ENCODE assay signal across 8 cellular contexts in the genomic region with DNA sequence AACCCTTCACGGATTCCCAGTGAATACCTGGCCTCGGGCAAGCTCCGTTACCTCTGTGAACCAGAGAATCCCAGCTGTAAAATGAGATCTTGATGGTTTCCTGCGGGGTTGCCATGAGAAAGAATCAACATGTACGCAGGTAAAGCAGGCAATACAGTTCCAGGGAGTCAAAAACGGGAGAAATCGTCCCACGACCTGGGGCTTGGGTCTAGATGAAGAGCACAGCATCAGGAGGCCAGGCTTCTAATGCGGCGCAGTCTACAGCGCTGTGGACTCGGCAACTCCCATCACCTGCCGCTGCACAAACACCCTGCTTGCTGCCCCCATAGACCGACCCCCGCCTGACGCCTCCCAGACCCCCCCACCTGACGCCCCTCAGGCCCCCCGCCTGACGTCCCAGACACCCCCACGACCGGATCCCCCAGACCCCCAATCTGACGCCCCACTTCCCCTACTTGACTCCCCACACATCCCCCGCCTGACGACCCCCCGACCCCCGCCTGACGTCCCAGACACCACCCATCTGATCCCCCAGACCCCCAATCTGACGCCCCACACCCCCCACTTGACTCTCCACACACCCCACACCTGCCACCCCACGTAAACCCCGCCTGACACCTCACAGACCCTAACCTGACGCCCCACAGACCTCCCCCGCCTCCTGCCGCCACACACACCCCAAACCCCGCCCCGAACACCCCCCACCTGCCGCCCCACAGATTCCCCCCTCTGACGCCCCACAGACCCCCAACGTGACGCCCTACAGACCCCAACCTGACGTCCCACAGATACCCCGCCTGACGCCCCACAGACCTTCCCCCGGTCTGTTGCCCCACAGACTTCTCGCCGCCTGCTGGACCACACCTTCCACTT. TPM values are rescaled to one million over a fixed set of nuclear protein-coding genes. Genes with fewer than 3 reads are reported as not detected.
A peak's percentile ranks its signal among the peaks of the same experiment; 100 is the strongest.
DNase-seq lines count a peak whose midpoint lies in the region; ATAC-seq and TF ChIP-seq lines count a peak whose summit lies in the region.

No MANE protein-coding gene starts in this region.

- peaks cover 6% of the 10 kb centered on the region for H3K4me1 ChIP-seq in IMR-90 (ENCODE audit: control insufficient read depth, insufficient read depth, low read length)
- peaks cover 4% of the 10 kb centered on the region for H3K4me1 ChIP-seq in right cardiac atrium (ENCODE audit: control insufficient read depth, insufficient read depth, low read length)

- no peak overlapping the region for H2BK5ac ChIP-seq in IMR-90 (ENCODE audit: low read depth, low read length, poor library complexity, severe bottlenecking)

- H2AK5ac ChIP-seq in IMR-90 (ENCODE audit: low read depth, low read length) = peak overlapping the region; percentile 46; the same call in 1 of the 2 replicates

- peak overlapping the region; percentile 67 for H3K23ac ChIP-seq in IMR-90 (ENCODE audit: low read depth, low read length)

- no peak overlapping the region for H2BK20ac ChIP-seq in IMR-90 (ENCODE audit: low read depth, low read length)

- POLR2A ChIA-PET in IMR-90 (lab: Charles Lee; ENCODE audit: unreplicated experiment) = interaction anchor here (1.0 kb wide), 1 partner anchor 9 kb away, joined by 3 read pairs; no protein-coding TSS in a partner anchor

- no peaks in the 10 kb centered on the region for H3K9me3 ChIP-seq in IMR-90 (ENCODE audit: control insufficient read depth, insufficient read depth, low read length)
- H3K9me3 ChIP-seq in right cardiac atrium (ENCODE audit: control insufficient read depth, low read length) = no peaks in the 10 kb centered on the region

- peaks cover 15% of the 10 kb centered on the region for H3K36me3 Mint-ChIP-seq in activated naive CD4-positive, alpha-beta T cell treated with anti-CD3 and anti-CD28 coated beads, Interleukin-2, amount 10 ng/mL, durations not matched to agents 7 days and 5 days

- BruUV-seq in IMR-90 (replicated peaks; lab: Mats Ljungman, UMichigan) = no TSS peak

- H4K91ac ChIP-seq in IMR-90 (ENCODE audit: insufficient read depth, low read depth, low read length) = no peak overlapping the region

- H3K27me3 ChIP-seq in IMR-90 (ENCODE audit: control insufficient read depth, insufficient read depth, low read length) (no peaks in the 10 kb centered on the region), right cardiac atrium (ENCODE audit: control insufficient read depth, insufficient read depth) (no peaks in the 10 kb centered on the region)

- H2AFZ ChIP-seq in IMR-90 (replicated peaks; ENCODE audit: low read length, poor library complexity) = peak overlapping the region; percentile 87

- H3K18ac ChIP-seq in IMR-90 (ENCODE audit: low read depth, low read length) = no peak overlapping the region

- peak overlapping the region; percentile 74 for H2AK9ac ChIP-seq in IMR-90 (replicated peaks; ENCODE audit: low read depth, low read length, poor library complexity)

- 0 out of 2 replicates have a peak, but pooled peaks cover 9% of the 10 kb centered on the region for H3K9me1 ChIP-seq in IMR-90 (ENCODE audit: insufficient read depth, low read length)

- no peak overlapping the region for H2BK120ac ChIP-seq in IMR-90 (ENCODE audit: low read depth, low read length)

- no peak overlapping the region for H4K5ac ChIP-seq in IMR-90 (ENCODE audit: low read depth, low read length)

- peak overlapping the region; percentile 76 for H3K4me3 Mint-ChIP-seq in activated naive CD4-positive, alpha-beta T cell treated with anti-CD3 and anti-CD28 coated beads, Interleukin-2, amount 10 ng/mL, durations not matched to agents 7 days and 5 days

- peak overlapping the region; percentile 99 for H3K4me2 ChIP-seq in IMR-90 (ENCODE audit: low read depth, low read length)

- DNase-seq in Ammon's horn (ENCODE audit: low spot score) (peak; percentile 33), IMR-90 (no peak), right cardiac atrium (peak; percentile 15 to 62 (median 48)), GM13976 (ENCODE audit: low spot score) (no peak), COLO829 (ENCODE audit: low spot score) (no peak)
- DNase-seq in activated naive CD4-positive, alpha-beta T cell treated with anti-CD3 and anti-CD28 coated beads, Interleukin-2, amount 10 ng/mL, durations not matched to agents 7 days and 5 days = no peak

- H4K8ac ChIP-seq in IMR-90 (ENCODE audit: low read depth in 2 of 2, low read length in 2 of 2) = peak overlapping the region in 1 of 2 experiments; percentile 78; a peak in 2 of 4 replicates

- H3K14ac ChIP-seq in IMR-90 (replicated peaks; ENCODE audit: low read depth, low read length) = 0 out of 2 replicates have a peak overlapping the region, but pooled peaks have one; percentile 78

- WGBS in IMR-90 (ENCODE audit: extremely low coverage in 2 of 2, insufficient read length in 1 of 2), 2 experiments = 0% methylated on average over 6 of the region's 45 CpGs; no CpG with 5 or more reads in 1 of the 2 experiments
- WGBS in right cardiac atrium = 7% methylated on average over 45 of the region's 45 CpGs

- H2BK15ac ChIP-seq in IMR-90 (ENCODE audit: low read depth, low read length) = no peak overlapping the region

- TF ChIP-seq POLR2A in IMR-90 (IDR thresholded peaks at IDR 0.05; ENCODE audit: low read depth, low read length) = no peak

- H3K4me3 ChIP-seq in IMR-90 (ENCODE audit: insufficient read depth, low read depth, low read length) = peak overlapping the region; percentile 46
- peak overlapping the region; percentile 50 for H3K4me3 ChIP-seq in right cardiac atrium (ENCODE audit: low read length)
- peak overlapping the region; percentile 25 to 41 (median 35) for H3K4me3 ChIP-seq in skin epidermis

- H3K36me3 ChIP-seq in IMR-90 (ENCODE audit: control insufficient read depth, insufficient read depth, low read length) = 0 out of 2 replicates have a peak, but pooled peaks cover 1% of the 10 kb centered on the region

- dilution Hi-C loops in IMR-90 (cut with HindIII; ENCODE audit: low sequenced_read_pairs, unreplicated experiment) = no loop called here

- peaks cover 5% of the 10 kb centered on the region for H3K27me3 Mint-ChIP-seq in activated naive CD4-positive, alpha-beta T cell treated with anti-CD3 and anti-CD28 coated beads, Interleukin-2, amount 10 ng/mL, durations not matched to agents 7 days and 5 days

- H3K9ac ChIP-seq in IMR-90 (ENCODE audit: low read depth, low read length) = peak overlapping the region; percentile 63

- peak overlapping the region; percentile 22 for H3K4ac ChIP-seq in IMR-90 (ENCODE audit: low read depth, low read length)

- H3K27ac Mint-ChIP-seq in activated naive CD4-positive, alpha-beta T cell treated with anti-CD3 and anti-CD28 coated beads, Interleukin-2, amount 10 ng/mL, durations not matched to agents 7 days and 5 days = peak overlapping the region; percentile 58

- intact Hi-C loops in IMR-90 (cut with micrococcal nuclease) = no loop called here
- intact Hi-C loops in right cardiac atrium (cut with DNase I) = no loop called here

- H3K9me3 Mint-ChIP-seq in activated naive CD4-positive, alpha-beta T cell treated with anti-CD3 and anti-CD28 coated beads, Interleukin-2, amount 10 ng/mL, durations not matched to agents 7 days and 5 days = peaks cover 4% of the 10 kb centered on the region

- H3K27ac ChIP-seq in IMR-90 (ENCODE audit: insufficient read depth, low read length) (no peak overlapping the region; the same call in 1 of the 2 replicates), right cardiac atrium (ENCODE audit: low read length) (no peak overlapping the region), skin epidermis (peak overlapping the region in 10 of 21 experiments; percentile 17 to 75 (median 48))

- no peaks in the 10 kb centered on the region for H4K20me1 ChIP-seq in IMR-90 (ENCODE audit: insufficient read depth, low read length)

- in situ Hi-C loops in IMR-90 (cut with MboI; ENCODE audit: low sequenced_read_pairs) (no loop called here), GM13976 (cut with MboI; ENCODE audit: low sequenced_read_pairs, unreplicated experiment) (no loop called here)

- peaks cover 21 to 41% of the 10 kb centered on the region in 2 experiments for H3K79me1 ChIP-seq in IMR-90 (ENCODE audit: low read depth in 1 of 2, low read length in 2 of 2)

- CTCF ChIA-PET in IMR-90 (lab: Yijun Ruan, JAX) = no interaction called here
- CTCF ChIA-PET in activated naive CD4-positive, alpha-beta T cell treated with anti-CD3 and anti-CD28 coated beads, Interleukin-2, amount 10 ng/mL, durations not matched to agents 7 days and 5 days (lab: Charles Lee) = interaction anchor here (1.0 kb wide), 1 partner anchor 39 kb away, joined by 3 read pairs; no protein-coding TSS in a partner anchor

- TF ChIP-seq CTCF in IMR-90 (conservative IDR thresholded peaks at IDR 0.05; ENCODE audit: low read depth, low read length) = no peak
- TF ChIP-seq CTCF in GM13976 (IDR thresholded peaks at IDR 0.05; ENCODE audit: borderline replicate concordance, control extremely low read depth, extremely low read depth, insufficient read depth, missing control alignments) = no peak

- no peak for ATAC-seq in IMR-90 (ENCODE audit: low read depth)
- ATAC-seq in right cardiac atrium = no peak
- ATAC-seq in HG03039 (IDR thresholded peaks at IDR 0.05; ENCODE audit: unreplicated experiment) = no peak

- H3K56ac ChIP-seq in IMR-90 (ENCODE audit: extremely low read depth, insufficient read depth, low read length) = no peak overlapping the region

- peaks cover 51% of the 10 kb centered on the region for H3K4me1 Mint-ChIP-seq in activated naive CD4-positive, alpha-beta T cell treated with anti-CD3 and anti-CD28 coated beads, Interleukin-2, amount 10 ng/mL, durations not matched to agents 7 days and 5 days

- TF ChIP-seq RAD21 in IMR-90 (IDR thresholded peaks at IDR 0.05; ENCODE audit: low read length) = no peak

TF ChIP-seq in IMR-90, 13 proteins besides CTCF, POLR2A, EP300 and RAD21 (continues in another document):
- TF ChIP-seq MAZ (IDR thresholded peaks at IDR 0.05; ENCODE audit: borderline replicate concordance, low read depth, low read length) (no peak), SMC3 (IDR thresholded peaks at IDR 0.05; ENCODE audit: low read depth, low read length) (no peak)

RNA-seq across cellular contexts. Expression of a gene that starts 0.6 kb away (rescaled TPM):
- total RNA-seq in IMR-90 (2012; rRNA removed) (7.2 and 11.7 TPM in 2 replicates), right cardiac atrium (10 to 100 TPM in 1 of 4 donors, 1 to 10 TPM in 3; 8.8 to 13.3 (median 9.7) TPM)
- polyA plus RNA-seq in IMR-90 (2012; rRNA removed) (3.5 and 5.0 TPM in 2 replicates), right cardiac atrium (6.4 TPM)
- polyA plus RNA-seq in IMR-90 (2012; cell fraction: cytosol; rRNA removed) = 0.42 and 0.71 TPM in 2 replicates
- polyA plus RNA-seq in IMR-90 (2012; cell fraction: nucleus; rRNA removed; ENCODE audit: low replicate concordance) = 0.50 and 5.8 TPM in 2 replicates

RNA-seq across cellular contexts. Expression of a gene that starts 3.4 kb away (rescaled TPM):
- total RNA-seq in IMR-90 (2012; rRNA removed) (4.1 and 10.6 TPM in 2 replicates), right cardiac atrium (1 to 10 TPM; 5.6 to 7.2 (median 5.8) TPM)
- polyA plus RNA-seq in IMR-90 (2012; rRNA removed) (2.8 and 4.0 TPM in 2 replicates), right cardiac atrium (4.3 TPM)
- polyA plus RNA-seq in IMR-90 (2012; cell fraction: cytosol; rRNA removed) = 0.92 and 1.1 TPM in 2 replicates
- polyA plus RNA-seq in IMR-90 (2012; cell fraction: nucleus; rRNA removed; ENCODE audit: low replicate concordance) = 0.39 and 2.6 TPM in 2 replicates

RNA-seq across cellular contexts. Expression of a gene that starts 54.8 kb away (rescaled TPM):
- total RNA-seq in IMR-90 (2012; rRNA removed) = 0.54 and 0.56 TPM in 2 replicates
- 0.29 and 0.33 TPM in 2 replicates for polyA plus RNA-seq in IMR-90 (2012; rRNA removed)
- 0.18 and 1.2 TPM in 2 replicates for polyA plus RNA-seq in IMR-90 (2012; cell fraction: cytosol; rRNA removed)
- 0.70 and 2.5 TPM in 2 replicates for polyA plus RNA-seq in IMR-90 (2012; cell fraction: nucleus; rRNA removed; ENCODE audit: low replicate concordance)
- 1 to 10 TPM; 2.4 to 4.6 (median 3.1) TPM for total RNA-seq in right cardiac atrium
- polyA plus RNA-seq in right cardiac atrium = 1.4 TPM

Comparison
In these comparisons a context has a peak if more than half of its experiments do, and no peak if none do; other contexts are left out.
1. DNase-seq: peak in Ammon's horn (single experiment) and right cardiac atrium (3 of 3); none in IMR-90 (single experiment), activated naive CD4-positive, alpha-beta T cell treated with anti-CD3 and anti-CD28 coated beads, Interleukin-2, amount 10 ng/mL, durations not matched to agents 7 days and 5 days (single experiment), GM13976 (single experiment) and COLO829 (single experiment).
2. Peak in every context shown above with its lines, with median percentiles within 50 percentile points of each other: H3K4me3 ChIP-seq.